ENCODE assay signal across 24 cellular contexts in the genomic region with DNA sequence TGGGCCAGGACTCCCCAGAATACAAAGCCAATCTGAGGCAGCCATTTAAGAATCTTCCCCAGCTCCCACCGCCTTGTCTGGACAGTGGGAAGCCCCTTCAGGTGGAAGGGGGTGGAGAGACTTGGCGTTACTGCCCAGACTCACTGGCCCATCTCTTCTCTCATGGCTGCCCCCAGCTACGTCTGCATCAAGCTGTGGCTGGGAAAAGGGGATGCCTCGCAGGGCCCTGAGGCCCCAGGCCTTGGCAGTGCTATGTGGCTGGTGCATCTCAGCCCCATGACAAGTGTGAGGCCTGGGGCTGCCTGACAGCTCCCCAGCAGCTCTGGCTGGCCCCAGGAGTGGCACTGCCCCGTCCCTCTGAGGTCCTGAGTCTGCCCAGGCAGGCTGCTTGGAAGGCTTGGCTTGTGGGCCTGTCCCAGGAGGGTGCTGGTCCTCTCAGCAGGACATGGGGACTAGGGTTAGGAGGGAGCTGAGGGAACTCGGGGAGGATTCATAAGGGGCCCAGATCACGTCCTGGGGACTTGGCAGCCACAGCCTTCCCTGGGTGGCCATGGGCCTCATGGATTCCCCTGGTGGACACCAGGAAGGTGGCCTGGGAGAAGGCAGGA. TPM values are rescaled to one million over a fixed set of nuclear protein-coding genes. Genes with fewer than 3 reads are reported as not detected.
DNase-seq lines count a peak whose midpoint lies in the region; TF ChIP-seq lines count a peak whose summit lies in the region.
"Had no signal": no experiment of that assay in that cellular context is flagged by ENCODE, and none has a peak within 500 bp of the region (broad histone marks: within the 10 kb centered on the region; RNA-seq: fewer than 3 reads in every experiment).

No MANE protein-coding gene starts in this region.

- H3K9ac ChIP-seq in H9 (ENCODE audit: extremely low read depth, insufficient read length, low read length), result no peak overlapping the region

- no peaks in the 10 kb centered on the region for H3K27me3 ChIP-seq in H9 (ENCODE audit: insufficient read depth, low read length)
- no peaks in the 10 kb centered on the region for H3K27me3 ChIP-seq in sigmoid colon
- H3K27me3 ChIP-seq: breast epithelium, heart left ventricle, left lung, neutrophil, upper lobe of left lung had no signal

- no peaks in the 10 kb centered on the region for H3K23me2 ChIP-seq in H9 (ENCODE audit: insufficient read length, low read depth, low read length, poor library complexity, severe bottlenecking)

- no peak overlapping the region for H3K4ac ChIP-seq in H9 (ENCODE audit: low read depth, low read length)

- no peaks in the 10 kb centered on the region for H3K36me3 Mint-ChIP-seq in H9 (ENCODE audit: insufficient read depth in 1 of 3, low read depth in 3 of 3)
- H3K36me3 Mint-ChIP-seq: CD4-positive, CD25-positive, alpha-beta regulatory T cell; immature natural killer cell had no signal

- H3K4me2 ChIP-seq in H9 (ENCODE audit: insufficient read depth, insufficient read length, low read length), result no peak overlapping the region

- H3K9me3 Mint-ChIP-seq in H9, result no peaks in the 10 kb centered on the region; a peak in 1 of 5 replicates
- H3K9me3 Mint-ChIP-seq: dendritic cell treated with granulocyte-macrophage colony-stimulating factor and Interleukin-4, amounts not matched to agents 40 ng/mL and 50 ng/mL, for 4 days; immature natural killer cell had no signal

- H2BK120ac ChIP-seq in H9 (ENCODE audit: low read depth, low read length, poor library complexity, severe bottlenecking), result no peak overlapping the region

- no peak overlapping the region for H2BK20ac ChIP-seq in H9 (ENCODE audit: low read depth, low read length, poor library complexity, severe bottlenecking)

- H3K4me3 Mint-ChIP-seq in H9, result no peak overlapping the region
- H3K4me3 Mint-ChIP-seq: CD4-positive, CD25-positive, alpha-beta regulatory T cell; dendritic cell treated with granulocyte-macrophage colony-stimulating factor and Interleukin-4, amounts not matched to agents 40 ng/mL and 50 ng/mL, for 4 days; immature natural killer cell; T-helper 17 cell had no signal

- intact Hi-C loops in sigmoid colon (cut with DNase I), result no loop called here

- WGBS in H9 (ENCODE audit: extremely low coverage, insufficient read length, low lambda C conversion rate), result no CpG with 5 or more reads among the region's 7 CpGs
- WGBS in sigmoid colon, 2 donors, result 86 to 93% methylated on average over 7 of the region's 7 CpGs

- H3K18ac ChIP-seq in H9 (ENCODE audit: insufficient read length, low read depth, low read length), result no peak overlapping the region

- no peak overlapping the region for H3K56ac ChIP-seq in H9 (ENCODE audit: insufficient read length, low read depth, low read length)

- TF ChIP-seq POLR2A in sigmoid colon (IDR thresholded peaks at IDR 0.05), result no peak

- no peak overlapping the region for H2AK5ac ChIP-seq in H9 (ENCODE audit: insufficient read length, low read length)

- no peak overlapping the region for H3T11ph ChIP-seq in H9 (ENCODE audit: low read length)

- H3K79me2 ChIP-seq in H9 (ENCODE audit: insufficient read depth, low read length), result no peaks in the 10 kb centered on the region

- no peaks in the 10 kb centered on the region for H3K79me1 ChIP-seq in H9 (ENCODE audit: insufficient read depth, low read depth, low read length, poor library complexity, severe bottlenecking)

- H2BK15ac ChIP-seq in H9 (ENCODE audit: low read depth, low read length), result no peak overlapping the region

- H3K9me3 ChIP-seq in H9 (ENCODE audit: control insufficient read depth, low read depth, low read length), result no peaks in the 10 kb centered on the region
- peaks cover 0 to 2% (median 0%) of the 10 kb centered on the region in 4 donors for H3K9me3 ChIP-seq in sigmoid colon
- H3K9me3 ChIP-seq: breast epithelium, heart left ventricle, left lung, mucosa of descending colon, neutrophil, upper lobe of left lung had no signal

- no peak overlapping the region for H3K23ac ChIP-seq in H9 (ENCODE audit: insufficient read length, low read depth, low read length)

- H3K27ac Mint-ChIP-seq in H9, result no peak overlapping the region
- H3K27ac Mint-ChIP-seq: CD4-positive, CD25-positive, alpha-beta regulatory T cell; dendritic cell treated with granulocyte-macrophage colony-stimulating factor and Interleukin-4, amounts not matched to agents 40 ng/mL and 50 ng/mL, for 4 days; immature natural killer cell; T-helper 17 cell had no signal

- no peaks in the 10 kb centered on the region; the same call in 1 of the 2 replicates for H3K27me3 Mint-ChIP-seq in H9 (ENCODE audit: low read depth)
- H3K27me3 Mint-ChIP-seq: CD4-positive, CD25-positive, alpha-beta regulatory T cell; dendritic cell treated with granulocyte-macrophage colony-stimulating factor and Interleukin-4, amounts not matched to agents 40 ng/mL and 50 ng/mL, for 4 days had no signal

- no peak overlapping the region for H4K5ac ChIP-seq in H9 (ENCODE audit: insufficient read length, low read depth, low read length)

- H3K36me3 ChIP-seq in sigmoid colon, result no peaks in the 10 kb centered on the region
- H3K36me3 ChIP-seq: breast epithelium, left lung, neutrophil, upper lobe of left lung had no signal

- H4K91ac ChIP-seq in H9 (ENCODE audit: insufficient read length, low read depth, low read length), result no peak overlapping the region

- no peaks in the 10 kb centered on the region for H3K4me1 ChIP-seq in H9 (ENCODE audit: insufficient read depth, low read length)
- peaks cover 0 to 19% (median 17%) of the 10 kb centered on the region in 4 donors for H3K4me1 ChIP-seq in sigmoid colon
- H3K4me1 ChIP-seq: left lung, upper lobe of left lung had no signal

- no peaks in the 10 kb centered on the region for H4K20me1 ChIP-seq in H9 (ENCODE audit: control insufficient read depth, insufficient read depth, insufficient read length)

- H4K8ac ChIP-seq in H9 (replicated peaks; ENCODE audit: insufficient read length, low read depth, low read length), result no peak overlapping the region

- H3K4me1 Mint-ChIP-seq in H9, result 0 out of 4 replicates have a peak, but pooled peaks cover 0 to 3% of the 10 kb centered on the region in 2 experiments
- H3K4me1 Mint-ChIP-seq: immature natural killer cell had no signal

- no peak overlapping the region for H3K4me3 ChIP-seq in sigmoid colon
- H3K4me3 ChIP-seq: breast epithelium, heart left ventricle, left lung, mucosa of descending colon, upper lobe of left lung had no signal

- TF ChIP-seq CTCF in H9 (conservative IDR thresholded peaks at IDR 0.05), result 0 out of 3 replicates have a peak, but pooled peaks have one; percentile 12
- no peak for TF ChIP-seq CTCF in sigmoid colon (IDR thresholded peaks at IDR 0.05)

- no peak overlapping the region for H2AFZ ChIP-seq in H9 (ENCODE audit: low read length)

- no peak overlapping the region for H2BK5ac ChIP-seq in H9 (ENCODE audit: insufficient read length, low read length)

- DNase-seq in AG20443 (ENCODE audit: low spot score) (peak; percentile 12), H9 (no peak), iPS-NIHi11 (ENCODE audit: low spot score) (peak; percentile 7), sigmoid colon (peak; percentile 63), NCI-H524 (lab: John Stamatoyannopoulos, UW) (no peak), NCI-H1092 (lab: John Stamatoyannopoulos, UW) (no peak), NCI-H1436 treated with DMSO at 0.1 percent for 48 hours (lab: John Stamatoyannopoulos, UW) (no peak), midbrain (lab: John Stamatoyannopoulos, UW) (no peak)
- DNase-seq: activated CD4-positive, alpha-beta T cell treated with anti-CD3 and anti-CD28 coated beads for 48 hours; CD4-positive, CD25-positive, alpha-beta regulatory T cell; DMS153; immature natural killer cell; mucosa of descending colon; NCI-H1436; NCI-H510A treated with DMSO at 0.1 percent for 48 hours; stimulated activated CD4-positive, alpha-beta T cell treated with anti-CD3 and anti-CD28 coated beads, Interleukin-4, amount 100 ng/mL, for 1 hour; stimulated activated naive CD4-positive, alpha-beta T cell treated with Interleukin-2 at 50 U/mL for 16 hours; upper lobe of left lung had no signal

- TF ChIP-seq EP300 in sigmoid colon (IDR thresholded peaks at IDR 0.05), result no peak

- no peak overlapping the region for H2BK12ac ChIP-seq in H9 (ENCODE audit: insufficient read length, low read depth, low read length)

- H3K27ac ChIP-seq in H9 (ENCODE audit: insufficient read length, low read depth, low read length) (no peak overlapping the region), sigmoid colon (no peak overlapping the region)
- H3K27ac ChIP-seq: left lung, neutrophil, upper lobe of left lung had no signal

- no peak overlapping the region for H3K14ac ChIP-seq in H9 (ENCODE audit: insufficient read depth, low read length)

RNA-seq across cellular contexts. Expression of gene SLC41A3, which starts 20.2 kb away (rescaled TPM):
- total RNA-seq in H9 (2021) (35.5 and 37.3 TPM in 2 replicates), sigmoid colon (10 to 100 TPM; 28.9 to 59.5 (median 42.1) TPM)
- 10 to 100 TPM in 2 of 3 donors, 1 to 10 TPM in 1; 5.1 to 27.6 (median 19.8) TPM for polyA plus RNA-seq in sigmoid colon

Comparison
In these comparisons a context has a peak if more than half of its experiments do, and no peak if none do; other contexts are left out.
1. DNase-seq: peak in AG20443 (single experiment), iPS-NIHi11 (single experiment) and sigmoid colon (single experiment); none in H9 (single experiment), NCI-H524 (0 of 2), NCI-H1092 (single experiment), NCI-H1436 treated with DMSO at 0.1 percent for 48 hours (single experiment) and midbrain (single experiment).